ENCODE assay signal across 1 cellular context in genomic region chr1:224185208-224185607, GRCh38.
TF ChIP-seq lines count a peak whose summit lies in the region.

No MANE protein-coding gene starts in this region.

TF ChIP-seq in HEK293, 187 proteins besides CTCF, POLR2A, EP300 and RAD21 (continued from another document):
- TF ChIP-seq ZNF513 (tag by site-specific recombination; IDR thresholded peaks at IDR 0.05): peak; percentile 74
